In genomic region chr11:126442523-126442922, GRCh38 we compare ENCODE assay signal across 1 cellular context.
TF ChIP-seq lines count a peak whose summit lies in the region.

No MANE protein-coding gene starts in this region.

TF ChIP-seq in SK-N-SH, 30 proteins besides CTCF, POLR2A, EP300 and RAD21 (continued from another document):
- no peak for TF ChIP-seq USF1 (IDR thresholded peaks at IDR 0.05; ENCODE audit: borderline replicate concordance, low read depth)
- TF ChIP-seq ZBTB33 (IDR thresholded peaks at IDR 0.05; ENCODE audit: borderline replicate concordance, low read depth): no peak
- TF ChIP-seq FOXJ3 (CRISPR knock-in tag; IDR thresholded peaks at IDR 0.05): no peak
- no peak for TF ChIP-seq YY1 (IDR thresholded peaks at IDR 0.05; ENCODE audit: low read depth)
- no peak for TF ChIP-seq USF2 (IDR thresholded peaks at IDR 0.05; ENCODE audit: borderline replicate concordance, low read depth, low read length)
- TF ChIP-seq MAX (IDR thresholded peaks at IDR 0.05; ENCODE audit: low read depth): no peak
- no peak for TF ChIP-seq JUND (IDR thresholded peaks at IDR 0.05)
- no peak for TF ChIP-seq TEAD4 (IDR thresholded peaks at IDR 0.05; ENCODE audit: borderline replicate concordance, insufficient read depth)
- no peak for TF ChIP-seq FOSL2 (IDR thresholded peaks at IDR 0.05; ENCODE audit: borderline replicate concordance, low read depth)
- no peak for TF ChIP-seq POLR2AphosphoS5 (IDR thresholded peaks at IDR 0.05; ENCODE audit: low read depth, low read length)
- TF ChIP-seq GATA2 (CRISPR knock-in tag; IDR thresholded peaks at IDR 0.05): no peak
- TF ChIP-seq EZH2phosphoT487 (IDR thresholded peaks at IDR 0.05; ENCODE audit: borderline replicate concordance, low read depth): no peak
- no peak for TF ChIP-seq MXI1 (IDR thresholded peaks at IDR 0.05; ENCODE audit: low read depth, low read length)
- TF ChIP-seq IRF3 (IDR thresholded peaks at IDR 0.05; ENCODE audit: low read depth, low read length): no peak
- TF ChIP-seq FOXM1 (IDR thresholded peaks at IDR 0.05; ENCODE audit: low read depth): no peak
